27 cellular contexts compared by ENCODE assay signal in genomic region chr12:42039599-42039998, GRCh38.
DNase-seq lines count a peak whose midpoint lies in the region; ATAC-seq and TF ChIP-seq lines count a peak whose summit lies in the region.
"Had no signal": no experiment of that assay in that cellular context is flagged by ENCODE, and none has a peak within 500 bp of the region (broad histone marks: within the 10 kb centered on the region; RNA-seq: fewer than 3 reads in every experiment).

No MANE protein-coding gene starts in this region.

- RAD21 ChIA-PET in HCT116 (lab: Charles Lee; ENCODE audit: low non-redundant PET in 1 of 2, low total read pairs in 2 of 2, uncharacterized antibody in 2 of 2, unreplicated experiment in 2 of 2) = no interaction called here

- H2AK5ac ChIP-seq in mesendoderm (ENCODE audit: low read length) = no peak overlapping the region

- H3K4me1 Mint-ChIP-seq in memory B cell = peaks cover 4% of the 10 kb centered on the region

- no peak overlapping the region for H3K27ac Mint-ChIP-seq in memory B cell
- H3K27ac Mint-ChIP-seq: CD8-positive, alpha-beta T cell had no signal

- H3K4ac ChIP-seq in mesendoderm (ENCODE audit: low read depth, low read length) = no peak overlapping the region

- no peaks in the 10 kb centered on the region for H3K27me3 ChIP-seq in HCT116 (ENCODE audit: insufficient read depth, low read length)
- no peaks in the 10 kb centered on the region for H3K27me3 ChIP-seq in mesendoderm (ENCODE audit: insufficient read depth, low read length, poor library complexity)
- H3K27me3 ChIP-seq: Peyer's patch had no signal

- no peak overlapping the region for H2AFZ ChIP-seq in HCT116 (ENCODE audit: low read depth, low read length, poor library complexity, severe bottlenecking)

- no peak overlapping the region for H3K9ac ChIP-seq in HCT116 (ENCODE audit: low read length)
- no peak overlapping the region for H3K9ac ChIP-seq in mesendoderm (ENCODE audit: low read length)

- no peak overlapping the region for H3K18ac ChIP-seq in mesendoderm (ENCODE audit: low read length)

- TF ChIP-seq POLR2A in HCT116 (IDR thresholded peaks at IDR 0.05; ENCODE audit: borderline replicate concordance, extremely low read depth, insufficient read depth, insufficient read length) = no peak

- H3K79me2 ChIP-seq in HCT116 (ENCODE audit: insufficient read depth, low read length) (no peaks in the 10 kb centered on the region), mesendoderm (ENCODE audit: control insufficient read depth, insufficient read depth, low read length) (no peaks in the 10 kb centered on the region)

- H3K4me2 ChIP-seq in HCT116 (ENCODE audit: low read length) (no peak overlapping the region), mesendoderm (ENCODE audit: low read length) (no peak overlapping the region)
- H3K4me2 ChIP-seq: A549 had no signal

- POLR2A ChIA-PET in HCT116 (lab: Charles Lee) = no interaction called here

- no peak overlapping the region for H2BK120ac ChIP-seq in mesendoderm (ENCODE audit: low read depth, low read length)

- H3K27me3 Mint-ChIP-seq in memory B cell = no peaks in the 10 kb centered on the region

- no peak for TF ChIP-seq RAD21 in HCT116 (IDR thresholded peaks at IDR 0.05; ENCODE audit: low read depth)

- DNase-seq in HCT116 (ENCODE audit: low read depth, low spot score) = no peak
- peak; percentile 18 to 42 for DNase-seq in NOMO-1 (lab: John Stamatoyannopoulos, UW; ENCODE audit: unreplicated experiment in 2 of 2)
- DNase-seq in memory B cell (ENCODE audit: low spot score in 2 of 2) = no peak
- no peak for DNase-seq in mesendoderm
- DNase-seq in activated CD4-positive, alpha-beta T cell treated with anti-CD3 and anti-CD28 coated beads for 1 hour = no peak
- no peak for DNase-seq in DMS53 (lab: John Stamatoyannopoulos, UW)
- DNase-seq: AML-193; C1 segment of cervical spinal cord; Caco-2; CD8-positive, alpha-beta T cell; DMS 273 treated with DMSO at 0.1 percent for 48 hours; DMS79 treated with DMSO at 0.1 percent for 48 hours; GF-D8; Kasumi-1; NCI-H1105 treated with DMSO at 0.1 percent for 48 hours; NCI-H146; NCI-H1930; NCI-H2107; NCI-H526; NCI-H82; NK-92 treated with Interleukin-12 subunit alpha and Interleukin-12 subunit beta, amount 100 ng/mL, for 24 hours; OCI-M1; Peyer's patch; SHP77 treated with DMSO at 0.1 percent for 48 hours had no signal

- CTCF ChIA-PET in HCT116 (lab: Charles Lee) = no interaction called here

- intact Hi-C loops in HCT116 (cut with micrococcal nuclease) = no loop called here

- H2BK15ac ChIP-seq in mesendoderm (replicated peaks; ENCODE audit: low read depth) = no peak overlapping the region

- no peak overlapping the region for H3K4me3 ChIP-seq in HCT116 (replicated peaks in 1 of 2; ENCODE audit: low read depth in 1 of 2, low read length in 2 of 2)
- no peak overlapping the region for H3K4me3 ChIP-seq in mesendoderm (ENCODE audit: low read length)
- H3K4me3 ChIP-seq: A549, Peyer's patch had no signal

- no TSS peak for BruUV-seq in HCT116 (replicated peaks; lab: Mats Ljungman, UMichigan)

- H4K20me1 ChIP-seq in HCT116 (ENCODE audit: insufficient read depth) = no peaks in the 10 kb centered on the region

- H3K27ac ChIP-seq in HCT116 (ENCODE audit: low read depth, low read length) (no peak overlapping the region), mesendoderm (ENCODE audit: low read depth, low read length) (no peak overlapping the region)
- H3K27ac ChIP-seq: A549, Peyer's patch had no signal

- H3K79me1 ChIP-seq in mesendoderm (ENCODE audit: low read length) = no peaks in the 10 kb centered on the region

- no peak overlapping the region for H2BK5ac ChIP-seq in mesendoderm (ENCODE audit: low read length)

- H3K4me1 ChIP-seq in HCT116 (ENCODE audit: control insufficient read depth in 1 of 2, insufficient read depth in 2 of 2, low read length in 2 of 2) (peaks cover 0 to 7% of the 10 kb centered on the region in 2 experiments; a peak in 2 of 4 replicates), mesendoderm (ENCODE audit: control insufficient read depth, low read depth, low read length) (no peaks in the 10 kb centered on the region)
- H3K4me1 ChIP-seq: A549, Caco-2, Peyer's patch had no signal

- no peak overlapping the region for H3K56ac ChIP-seq in mesendoderm (ENCODE audit: low read length)

- ATAC-seq in HCT116 (peak; percentile 36; the same call in 1 of the 2 replicates), memory B cell (ENCODE audit: low read depth) (peak; percentile 75), GM18907 (IDR thresholded peaks at IDR 0.05; ENCODE audit: unreplicated experiment) (no peak)
- ATAC-seq: CD8-positive, alpha-beta T cell; HepG2 had no signal

- no peak overlapping the region for H3K4me3 Mint-ChIP-seq in memory B cell
- H3K4me3 Mint-ChIP-seq: CD8-positive, alpha-beta T cell had no signal

- TF ChIP-seq CTCF in HCT116 (IDR thresholded peaks at IDR 0.05 in 2 of 3, conservative IDR thresholded peaks at IDR 0.05 in 1 of 3; ENCODE audit: borderline replicate concordance in 1 of 3, insufficient read depth in 1 of 3, low read depth in 2 of 3, low read length in 2 of 3) = no peak

- no peaks in the 10 kb centered on the region for H3K9me2 ChIP-seq in HCT116 (ENCODE audit: insufficient read depth)

- H4K5ac ChIP-seq in mesendoderm (ENCODE audit: low read length) = no peak overlapping the region

- H3K23ac ChIP-seq in mesendoderm (ENCODE audit: low read length) = no peak overlapping the region

- H3K9me3 ChIP-seq in HCT116 (ENCODE audit: control insufficient read depth in 1 of 2, insufficient read depth in 1 of 2, low read depth in 1 of 2, low read length in 2 of 2) = no peaks in the 10 kb centered on the region
- H3K9me3 ChIP-seq: Peyer's patch had no signal

- peaks cover 2% of the 10 kb centered on the region for H3K9me3 Mint-ChIP-seq in memory B cell

- H3K36me3 ChIP-seq in HCT116 (ENCODE audit: control insufficient read depth in 1 of 2, insufficient read depth in 2 of 2, low read length in 2 of 2) (no peaks in the 10 kb centered on the region), mesendoderm (ENCODE audit: control insufficient read depth, insufficient read depth, low read length) (no peaks in the 10 kb centered on the region)
- H3K36me3 ChIP-seq: Peyer's patch had no signal

- H3K36me3 Mint-ChIP-seq in memory B cell = no peaks in the 10 kb centered on the region
- H3K36me3 Mint-ChIP-seq: CD8-positive, alpha-beta T cell had no signal

- no peak overlapping the region for H4K8ac ChIP-seq in mesendoderm (ENCODE audit: low read depth, low read length)

TF ChIP-seq in HCT116, 20 proteins besides CTCF, POLR2A, EP300 and RAD21:
- TF ChIP-seq CBX3 (IDR thresholded peaks at IDR 0.05; ENCODE audit: low read depth) = no peak
- no peak for TF ChIP-seq SP1 (IDR thresholded peaks at IDR 0.05; ENCODE audit: low read depth)
- TF ChIP-seq REST (IDR thresholded peaks at IDR 0.05; ENCODE audit: low read depth) = no peak
- TF ChIP-seq MAX (IDR thresholded peaks at IDR 0.05) = no peak
- TF ChIP-seq SIN3A (IDR thresholded peaks at IDR 0.05; ENCODE audit: low read depth) = no peak
- TF ChIP-seq ZNF274 (IDR thresholded peaks at IDR 0.05; ENCODE audit: low read depth, low read length) = no peak
- TF ChIP-seq EZH2phosphoT487 (IDR thresholded peaks at IDR 0.05; ENCODE audit: borderline replicate concordance) = no peak
- no peak for TF ChIP-seq TCF7L2 (IDR thresholded peaks at IDR 0.05; ENCODE audit: borderline replicate concordance, extremely low read depth, insufficient read depth, insufficient read length)
- TF ChIP-seq POLR2AphosphoS5 (IDR thresholded peaks at IDR 0.05; ENCODE audit: low read depth, low read length) = no peak
- no peak for TF ChIP-seq EGR1 (IDR thresholded peaks at IDR 0.05; ENCODE audit: low read depth)
- TF ChIP-seq YY1 (IDR thresholded peaks at IDR 0.05; ENCODE audit: extremely low read depth, insufficient replicate concordance, low read depth, low read length) = no peak
- TF ChIP-seq JUND (IDR thresholded peaks at IDR 0.05) = no peak
- TF ChIP-seq ELF1 (IDR thresholded peaks at IDR 0.05; ENCODE audit: borderline replicate concordance, low read depth) = no peak
- no peak for TF ChIP-seq EZH2 (IDR thresholded peaks at IDR 0.05)
- no peak for TF ChIP-seq ATF3 (IDR thresholded peaks at IDR 0.05)
- no peak for TF ChIP-seq ZFX (IDR thresholded peaks at IDR 0.05)

Comparison
In these comparisons a context has a peak if more than half of its experiments do, and no peak if none do; other contexts are left out.
1. DNase-seq: peak in NOMO-1 (2 of 2); none in HCT116 (single experiment), memory B cell (0 of 2), mesendoderm (single experiment), activated CD4-positive, alpha-beta T cell treated with anti-CD3 and anti-CD28 coated beads for 1 hour (single experiment) and DMS53 (single experiment).